ENCODE assay signal across 10 cellular contexts in genomic region chr4:144310535-144310934, GRCh38.
"Had no signal": no experiment of that assay in that cellular context is flagged by ENCODE, and none has a peak within 500 bp of the region (broad histone marks: within the 10 kb centered on the region; RNA-seq: fewer than 3 reads in every experiment).

No MANE protein-coding gene starts in this region.

- H3K27ac ChIP-seq: GM23248, HL-60 had no signal

- DNase-seq: GM23248, GOT3, H7, HFFc6, KBM-7 had no signal

- H3K27ac Mint-ChIP-seq: HFFc6, IgD-negative memory B cell had no signal

- H3K4me3 ChIP-seq: GM23248, HAP-1 had no signal

- H3K4me1 ChIP-seq: HAP-1 had no signal

- H3K36me3 ChIP-seq: HAP-1 had no signal

- H3K4me1 Mint-ChIP-seq: IgD-negative memory B cell had no signal

- H3K9ac ChIP-seq: GM23248 had no signal

- H3K4me3 Mint-ChIP-seq: HFFc6, IgD-negative memory B cell had no signal

- H3K36me3 Mint-ChIP-seq: IgD-negative memory B cell had no signal

- H2AFZ ChIP-seq: GM23248 had no signal

- ATAC-seq: HCT116, HepG2 had no signal
